20 cellular contexts compared by ENCODE assay signal in the genomic region with DNA sequence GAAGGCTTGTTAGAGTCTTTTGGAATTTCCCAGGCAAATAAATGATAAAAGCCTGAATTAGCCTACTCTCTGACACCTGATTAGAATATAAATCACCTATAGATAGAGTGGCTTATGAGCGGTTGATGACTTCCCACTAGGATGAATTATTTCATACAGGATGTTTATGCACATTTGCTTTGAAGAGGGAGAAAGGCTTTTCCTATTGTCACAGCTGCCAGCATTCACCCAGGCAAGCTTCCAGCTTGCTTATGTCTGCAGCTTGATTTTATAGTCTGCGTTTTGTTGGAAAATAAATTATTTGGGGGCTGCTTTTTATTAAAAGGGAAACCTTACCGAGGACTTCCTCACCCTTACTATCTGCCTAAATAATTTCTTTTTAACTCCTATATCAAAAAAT. TPM values are rescaled to one million over a fixed set of nuclear protein-coding genes. Genes with fewer than 3 reads are reported as not detected.
DNase-seq lines count a peak whose midpoint lies in the region; ATAC-seq lines count a peak whose summit lies in the region.
"Had no signal": no experiment of that assay in that cellular context is flagged by ENCODE, and none has a peak within 500 bp of the region (broad histone marks: within the 10 kb centered on the region; RNA-seq: fewer than 3 reads in every experiment).

No MANE protein-coding gene starts in this region.

- peaks cover 0 to 7% of the 10 kb centered on the region in 2 donors for H3K27me3 Mint-ChIP-seq in natural killer cell treated with Interleukin-12 subunit alpha and Interleukin-12 subunit beta and Interleukin-15 and Interleukin-18, amount 100 ng/mL, for 72 hours

- ATAC-seq in GM19463 (IDR thresholded peaks at IDR 0.05; ENCODE audit: unreplicated experiment): no peak
- no peak for ATAC-seq in natural killer cell treated with Interleukin-12 subunit alpha and Interleukin-12 subunit beta and Interleukin-15 and Interleukin-18, amount 100 ng/mL, for 72 hours

- no peak overlapping the region for H3K27ac Mint-ChIP-seq in natural killer cell treated with Interleukin-12 subunit alpha and Interleukin-12 subunit beta and Interleukin-15 and Interleukin-18, amount 100 ng/mL, for 72 hours
- H3K27ac Mint-ChIP-seq: CD14-positive monocyte; IgD-negative memory B cell; T-helper 2 cell treated with Interferon-gamma antibody and Interleukin-4, amounts not matched to agents 5 μg/mL and 100 μg/mL, for 36 hours had no signal

- no peaks in the 10 kb centered on the region for H3K4me1 Mint-ChIP-seq in natural killer cell treated with Interleukin-12 subunit alpha and Interleukin-12 subunit beta and Interleukin-15 and Interleukin-18, amount 100 ng/mL, for 72 hours (ENCODE audit: low read depth in 2 of 2)
- H3K4me1 Mint-ChIP-seq: IgD-negative memory B cell had no signal

- H3K9me3 Mint-ChIP-seq in natural killer cell treated with Interleukin-12 subunit alpha and Interleukin-12 subunit beta and Interleukin-15 and Interleukin-18, amount 100 ng/mL, for 72 hours: no peaks in the 10 kb centered on the region
- H3K9me3 Mint-ChIP-seq: IgD-negative memory B cell; T-helper 2 cell treated with Interferon-gamma antibody and Interleukin-4, amounts not matched to agents 5 μg/mL and 100 μg/mL, for 36 hours had no signal

- no peaks in the 10 kb centered on the region for H3K36me3 Mint-ChIP-seq in natural killer cell treated with Interleukin-12 subunit alpha and Interleukin-12 subunit beta and Interleukin-15 and Interleukin-18, amount 100 ng/mL, for 72 hours
- H3K36me3 Mint-ChIP-seq: CD14-positive monocyte, IgD-negative memory B cell had no signal

- peak; percentile 17 for DNase-seq in NCI-H748 (lab: John Stamatoyannopoulos, UW; ENCODE audit: unreplicated experiment)
- no peak for DNase-seq in NCI-H748 treated with DMSO at 0.1 percent for 48 hours (lab: John Stamatoyannopoulos, UW)
- peak; percentile 78 for DNase-seq in NCI-H2029 treated with DMSO at 0.1 percent for 48 hours (lab: John Stamatoyannopoulos, UW)
- DNase-seq in dermis microvascular lymphatic vessel endothelial cell (ENCODE audit: low read depth in 2 of 2): peak; percentile 52 to 74
- no peak for DNase-seq in NCI-H2196 treated with DMSO at 0.1 percent for 48 hours (lab: John Stamatoyannopoulos, UW; ENCODE audit: unreplicated experiment)
- DNase-seq in natural killer cell treated with Interleukin-12 subunit alpha and Interleukin-12 subunit beta and Interleukin-15 and Interleukin-18, amount 100 ng/mL, for 72 hours (ENCODE audit: low spot score): no peak
- DNase-seq: ACHN, AML-193, COR-L47, DMS79, HCEC 1CT, NCI-H1694, NCI-H2227 treated with DMSO at 0.1 percent for 48 hours, NCI-H524 treated with DMSO at 0.1 percent for 48 hours, RPMI8226, SJCRH30 had no signal

- H3K4me3 Mint-ChIP-seq in natural killer cell treated with Interleukin-12 subunit alpha and Interleukin-12 subunit beta and Interleukin-15 and Interleukin-18, amount 100 ng/mL, for 72 hours: no peak overlapping the region
- H3K4me3 Mint-ChIP-seq: CD14-positive monocyte; IgD-negative memory B cell; T-helper 2 cell treated with Interferon-gamma antibody and Interleukin-4, amounts not matched to agents 5 μg/mL and 100 μg/mL, for 36 hours had no signal

RNA-seq across cellular contexts. Expression of a gene that starts 51.3 kb away (rescaled TPM):
- total RNA-seq in dermis microvascular lymphatic vessel endothelial cell: 52.5 and 61.9 TPM in 2 replicates
- total RNA-seq in natural killer cell treated with Interleukin-12 subunit alpha and Interleukin-12 subunit beta and Interleukin-15 and Interleukin-18, amount 100 ng/mL, for 72 hours: 10 to 100 TPM; 97.6 to 99.8 TPM

Comparison
In these comparisons a context has a peak if more than half of its experiments do, and no peak if none do; other contexts are left out.
1. DNase-seq: peak in NCI-H748 (single experiment), NCI-H2029 treated with DMSO at 0.1 percent for 48 hours (single experiment) and dermis microvascular lymphatic vessel endothelial cell (2 of 2); none in NCI-H748 treated with DMSO at 0.1 percent for 48 hours (single experiment), NCI-H2196 treated with DMSO at 0.1 percent for 48 hours (single experiment) and natural killer cell treated with Interleukin-12 subunit alpha and Interleukin-12 subunit beta and Interleukin-15 and Interleukin-18, amount 100 ng/mL, for 72 hours (single experiment).